In genomic region chr6:107185570-107185969, GRCh38 we compare ENCODE assay signal across 9 cellular contexts.
DNase-seq lines count a peak whose midpoint lies in the region; ATAC-seq, FAIRE-seq and TF ChIP-seq lines count a peak whose summit lies in the region.
"Had no signal": no experiment of that assay in that cellular context is flagged by ENCODE, and none has a peak within 500 bp of the region (broad histone marks: within the 10 kb centered on the region; RNA-seq: fewer than 3 reads in every experiment).

No MANE protein-coding gene starts in this region.

- H2AFZ ChIP-seq in K562 (ENCODE audit: low read depth, low read length): no peak overlapping the region

- intact Hi-C loops in K562 (cut with micrococcal nuclease): loop anchor here (5.0 to 10.0 kb wide), 2 partner anchors 132 to 469 kb away; no protein-coding TSS in a partner anchor

- no peaks in the 10 kb centered on the region for H3K9me1 ChIP-seq in K562 (ENCODE audit: control insufficient read depth, insufficient read depth, low read length)

- no peaks in the 10 kb centered on the region for H3K9me3 ChIP-seq in K562 (replicated peaks; ENCODE audit: control insufficient read depth, insufficient read depth, low read depth, low read length)
- H3K9me3 ChIP-seq in liver (ENCODE audit: control insufficient read depth in 4 of 4, low read length in 3 of 4): no peaks in the 10 kb centered on the region

- no peak for TF ChIP-seq POLR2A in K562 (conservative IDR thresholded peaks at IDR 0.05)
- TF ChIP-seq POLR2A in GM12892 (IDR thresholded peaks at IDR 0.05; ENCODE audit: low read depth, low read length): no peak

- H3K4me3 ChIP-seq in K562 (no peak overlapping the region), liver (ENCODE audit: low read depth in 1 of 3, low read length in 3 of 3) (no peak overlapping the region)

- POLR2A ChIA-PET in K562 (lab: Yijun Ruan, JAX): no interaction called here

- TF ChIP-seq RAD21 in K562 (CRISPR knock-in tag; conservative IDR thresholded peaks at IDR 0.05 in 1 of 2, IDR thresholded peaks at IDR 0.05 in 1 of 2) (peak in 1 of 2 experiments; percentile 61; a peak in 2 of 4 replicates), liver (IDR thresholded peaks at IDR 0.05) (peak; percentile 86 to 90)

- TF ChIP-seq EP300 in K562 (IDR thresholded peaks at IDR 0.05; ENCODE audit: low read length): no peak

- DNase-seq in Ammon's horn (ENCODE audit: low spot score): peak; percentile 63
- peak in 1 of 4 experiments; percentile 21 for DNase-seq in K562 (ENCODE audit: extremely low read depth in 1 of 4, low spot score in 3 of 4)
- no peak for DNase-seq in stimulated activated naive CD8-positive, alpha-beta T cell treated with anti-CD3 and anti-CD28 coated beads, Interleukin-15, Interleukin-2, amounts not matched to agents 100 U/mL and 50 U/mL, for 24 hours
- DNase-seq in NAMALWA (ENCODE audit: low spot score): no peak
- no peak for DNase-seq in AML-193 (lab: John Stamatoyannopoulos, UW)
- DNase-seq in GM12892 (ENCODE audit: insufficient read length): no peak

- in situ Hi-C loops in K562 (cut with MboI): no loop called here

- H3K27me3 ChIP-seq in K562 (ENCODE audit: control insufficient read depth in 2 of 2, insufficient read depth in 2 of 2, low read length in 2 of 2): no peaks in the 10 kb centered on the region
- H3K27me3 ChIP-seq in liver (ENCODE audit: control insufficient read depth in 4 of 4, insufficient read depth in 4 of 4, low read length in 3 of 4): no peaks in the 10 kb centered on the region

- ATAC-seq in K562: peak; percentile 84
- ATAC-seq in stimulated activated naive CD8-positive, alpha-beta T cell treated with anti-CD3 and anti-CD28 coated beads, Interleukin-15, Interleukin-2, amounts not matched to agents 100 U/mL and 50 U/mL, for 24 hours: no peak

- no peak overlapping the region for H3K27ac ChIP-seq in K562 (ENCODE audit: extremely low read depth, low read depth, low read length)
- no peak overlapping the region for H3K27ac ChIP-seq in liver (ENCODE audit: low read depth in 1 of 2, low read length in 2 of 2)

- peak; percentile 67 for FAIRE-seq in K562 (lab: Jason Lieb, UNC)
- FAIRE-seq in GM12892 (lab: Jason Lieb, UNC): no peak
- FAIRE-seq: colon had no signal

- peak; percentile 66 for TF ChIP-seq CTCF in LNCAP (IDR thresholded peaks at IDR 0.05)
- peak; percentile 22 to 51 (median 29); a peak in 4 of 6 replicates for TF ChIP-seq CTCF in K562 (IDR thresholded peaks at IDR 0.05 in 2 of 3, conservative IDR thresholded peaks at IDR 0.05 in 1 of 3; ENCODE audit: insufficient read depth in 2 of 3, low read depth in 1 of 3, low read length in 3 of 3)
- TF ChIP-seq CTCF in liver (IDR thresholded peaks at IDR 0.05; ENCODE audit: low read depth, low read length, missing input control): peak; percentile 18

- WGBS in K562 (ENCODE audit: insufficient coverage, low coverage, missing lambda C conversion rate): 45% methylated on average over 7 of the region's 7 CpGs
- WGBS in liver: 66% methylated on average over 7 of the region's 7 CpGs

- H3K79me2 ChIP-seq in K562 (ENCODE audit: control insufficient read depth, insufficient read depth, low read length): no peaks in the 10 kb centered on the region

- H3K36me3 ChIP-seq in K562 (ENCODE audit: control insufficient read depth, insufficient read depth, low read length) (no peaks in the 10 kb centered on the region), liver (ENCODE audit: control insufficient read depth in 4 of 4, insufficient read depth in 3 of 4, low read depth in 1 of 4, low read length in 3 of 4) (no peaks in the 10 kb centered on the region)

- no TSS peak for BruUV-seq in K562 (replicated peaks; lab: Mats Ljungman, UMichigan)

- H3K4me1 ChIP-seq in K562 (replicated peaks in 1 of 2; ENCODE audit: control insufficient read depth in 2 of 2, insufficient read depth in 2 of 2, low read length in 2 of 2) (no peaks in the 10 kb centered on the region), liver (ENCODE audit: control insufficient read depth in 4 of 4, insufficient read depth in 4 of 4, low read length in 3 of 4) (no peaks in the 10 kb centered on the region)

- CTCF ChIA-PET in K562 (lab: Yijun Ruan, JAX; ENCODE audit: low intra/inter-chr PET ratio): interaction anchor here (0.6 kb wide), 1 partner anchor 401 kb away, joined by 3 read pairs; no protein-coding TSS in a partner anchor

- H3K9ac ChIP-seq in K562 (ENCODE audit: insufficient read depth in 1 of 2, low read depth in 2 of 2, low read length in 2 of 2) (no peak overlapping the region), liver (ENCODE audit: low read depth in 1 of 2, low read length in 2 of 2) (no peak overlapping the region)

- H3K4me2 ChIP-seq in K562 (ENCODE audit: insufficient read depth, low read length): no peak overlapping the region

- no peaks in the 10 kb centered on the region for H4K20me1 ChIP-seq in K562 (replicated peaks; ENCODE audit: control insufficient read depth, insufficient read depth, low read length)

TF ChIP-seq in K562, 482 proteins besides CTCF, POLR2A, EP300 and RAD21:
- no peak for TF ChIP-seq TAF1 (IDR thresholded peaks at IDR 0.05; ENCODE audit: control insufficient read depth, extremely low read depth, insufficient read depth, low read length, severe bottlenecking)
- no peak for TF ChIP-seq MAZ (CRISPR knock-in tag; conservative IDR thresholded peaks at IDR 0.05 in 1 of 2, IDR thresholded peaks at IDR 0.05 in 1 of 2)
- 0 out of 2 replicates have a peak, but pooled peaks have one; percentile 34 for TF ChIP-seq DEAF1 (CRISPR knock-in tag; IDR thresholded peaks at IDR 0.05)
- no peak for TF ChIP-seq MCM2 (IDR thresholded peaks at IDR 0.05; ENCODE audit: low read depth)
- no peak for TF ChIP-seq PURB (CRISPR knock-in tag; IDR thresholded peaks at IDR 0.05; ENCODE audit: low read depth)

TF ChIP-seq in liver, 16 proteins besides CTCF, POLR2A, EP300 and RAD21:
- TF ChIP-seq MAX (IDR thresholded peaks at IDR 0.05) (no peak), TAF1 (conservative IDR thresholded peaks at IDR 0.05) (no peak), HNF4A (conservative IDR thresholded peaks at IDR 0.05) (no peak), YY1 (IDR thresholded peaks at IDR 0.05) (no peak), EGR1 (IDR thresholded peaks at IDR 0.05; ENCODE audit: low read depth in 2 of 2) (no peak), GABPA (IDR thresholded peaks at IDR 0.05 in 1 of 2, conservative IDR thresholded peaks at IDR 0.05 in 1 of 2) (no peak), SP1 (IDR thresholded peaks at IDR 0.05) (no peak), ZBTB33 (IDR thresholded peaks at IDR 0.05) (no peak), NR2F2 (IDR thresholded peaks at IDR 0.05) (no peak), FOXA1 (IDR thresholded peaks at IDR 0.05) (no peak), JUND (IDR thresholded peaks at IDR 0.05) (no peak), HNF4G (IDR thresholded peaks at IDR 0.05) (no peak), FOXA2 (IDR thresholded peaks at IDR 0.05) (no peak), ATF3 (IDR thresholded peaks at IDR 0.05) (no peak), RXRA (IDR thresholded peaks at IDR 0.05) (no peak)
- TF ChIP-seq, protein P1, sequence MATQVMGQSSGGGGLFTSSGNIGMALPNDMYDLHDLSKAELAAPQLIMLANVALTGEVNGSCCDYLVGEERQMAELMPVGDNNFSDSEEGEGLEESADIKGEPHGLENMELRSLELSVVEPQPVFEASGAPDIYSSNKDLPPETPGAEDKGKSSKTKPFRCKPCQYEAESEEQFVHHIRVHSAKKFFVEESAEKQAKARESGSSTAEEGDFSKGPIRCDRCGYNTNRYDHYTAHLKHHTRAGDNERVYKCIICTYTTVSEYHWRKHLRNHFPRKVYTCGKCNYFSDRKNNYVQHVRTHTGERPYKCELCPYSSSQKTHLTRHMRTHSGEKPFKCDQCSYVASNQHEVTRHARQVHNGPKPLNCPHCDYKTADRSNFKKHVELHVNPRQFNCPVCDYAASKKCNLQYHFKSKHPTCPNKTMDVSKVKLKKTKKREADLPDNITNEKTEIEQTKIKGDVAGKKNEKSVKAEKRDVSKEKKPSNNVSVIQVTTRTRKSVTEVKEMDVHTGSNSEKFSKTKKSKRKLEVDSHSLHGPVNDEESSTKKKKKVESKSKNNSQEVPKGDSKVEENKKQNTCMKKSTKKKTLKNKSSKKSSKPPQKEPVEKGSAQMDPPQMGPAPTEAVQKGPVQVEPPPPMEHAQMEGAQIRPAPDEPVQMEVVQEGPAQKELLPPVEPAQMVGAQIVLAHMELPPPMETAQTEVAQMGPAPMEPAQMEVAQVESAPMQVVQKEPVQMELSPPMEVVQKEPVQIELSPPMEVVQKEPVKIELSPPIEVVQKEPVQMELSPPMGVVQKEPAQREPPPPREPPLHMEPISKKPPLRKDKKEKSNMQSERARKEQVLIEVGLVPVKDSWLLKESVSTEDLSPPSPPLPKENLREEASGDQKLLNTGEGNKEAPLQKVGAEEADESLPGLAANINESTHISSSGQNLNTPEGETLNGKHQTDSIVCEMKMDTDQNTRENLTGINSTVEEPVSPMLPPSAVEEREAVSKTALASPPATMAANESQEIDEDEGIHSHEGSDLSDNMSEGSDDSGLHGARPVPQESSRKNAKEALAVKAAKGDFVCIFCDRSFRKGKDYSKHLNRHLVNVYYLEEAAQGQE (IDR thresholded peaks at IDR 0.05): no peak
